33 cellular contexts compared by ENCODE assay signal in the genomic region with DNA sequence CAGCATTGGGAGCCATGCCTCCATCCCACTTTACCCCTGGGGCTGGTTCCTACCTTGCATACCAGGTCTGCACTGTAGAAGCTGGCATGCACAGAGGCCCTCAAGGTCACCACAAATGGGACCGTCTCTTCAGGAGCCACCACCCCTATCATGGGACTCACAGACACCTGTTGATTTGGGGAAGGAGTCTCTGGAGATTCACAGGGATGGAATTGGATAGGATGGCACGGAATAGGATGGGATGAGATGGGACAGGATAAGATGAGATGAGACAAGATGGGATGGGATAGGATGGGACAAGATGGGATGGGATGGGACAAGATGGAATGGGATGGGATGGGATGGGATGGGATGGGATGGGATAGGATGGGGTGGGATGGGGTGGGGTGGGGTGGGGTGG. TPM values are rescaled to one million over a fixed set of nuclear protein-coding genes. Genes with fewer than 3 reads are reported as not detected.
"Had no signal": no experiment of that assay in that cellular context is flagged by ENCODE, and none has a peak within 500 bp of the region (broad histone marks: within the 10 kb centered on the region; RNA-seq: fewer than 3 reads in every experiment).

No MANE protein-coding gene starts in this region.

- H3K4me2 ChIP-seq: neural progenitor cell, smooth muscle cell had no signal

- H3K79me2 ChIP-seq: parathyroid adenoma had no signal

- H3K27ac ChIP-seq: neural progenitor cell, neutrophil, ovary, parathyroid adenoma, psoas muscle, skin epidermis, spleen, stomach, thoracic aorta, thyroid gland, tibial nerve, upper lobe of left lung, vagina had no signal

- H3K9ac ChIP-seq: neural progenitor cell, parathyroid adenoma had no signal

- FAIRE-seq: urothelium cell line had no signal

- DNase-seq: naive thymus-derived CD4-positive, alpha-beta T cell; nucleus accumbens; ovary; posterior cingulate gyrus; psoas muscle; right cardiac atrium; spleen; stimulated activated CD4-positive, alpha-beta T cell treated with anti-CD3 and anti-CD28 coated beads, Interleukin-12 subunit alpha, Interleukin-12 subunit beta, amount 100 ng/mL, for 4 hours; stimulated activated CD4-positive, alpha-beta T cell treated with anti-CD3 and anti-CD28 coated beads, Interleukin-1b, Interleukin-23, amount 100 ng/mL, for 48 hours; stimulated activated CD4-positive, alpha-beta T cell treated with anti-CD3 and anti-CD28 coated beads, Interleukin-4, amount 100 ng/mL, for 24 hours; stimulated activated naive B cell treated with anti-CD40 and anti-IgM and Interleukin-4, amounts not matched to agents 10 μg/mL and 1 μg/mL and 100 μg/mL, for 72 hours; stimulated activated naive CD4-positive, alpha-beta T cell treated with Interleukin-2 at 50 U/mL for 16 hours; stomach; thyroid gland; trophoblast cell; upper lobe of left lung had no signal

- H3K9me3 ChIP-seq: neutrophil, ovary, psoas muscle, stomach, thoracic aorta, thyroid gland, tibial nerve, upper lobe of left lung, vagina had no signal

- H3K4me3 ChIP-seq: neural progenitor cell, ovary, psoas muscle, skin epidermis, smooth muscle cell, spleen, stomach, thoracic aorta, thyroid gland, tibial nerve, upper lobe of left lung, vagina had no signal

- H3K4me1 ChIP-seq: neural progenitor cell, parathyroid adenoma, psoas muscle, spleen, stomach, thyroid gland, tibial nerve, upper lobe of left lung, vagina had no signal

- ATAC-seq: naive thymus-derived CD4-positive, alpha-beta T cell; psoas muscle; sciatic nerve; stimulated activated effector memory CD8-positive, alpha-beta T cell treated with anti-CD3 and anti-CD28 coated beads, Interleukin-12 subunit alpha, Interleukin-12 subunit beta, amount 100 ng/mL, for 72 hours had no signal

- H2AFZ ChIP-seq: neural progenitor cell, parathyroid adenoma had no signal

- H3K27me3 ChIP-seq: ovary, vagina had no signal

- H3K36me3 ChIP-seq: neural progenitor cell, neutrophil, ovary, spleen, stomach, thoracic aorta, thyroid gland, tibial nerve, upper lobe of left lung, vagina had no signal

RNA-seq across cellular contexts. Expression of a gene that starts 16.1 kb away (rescaled TPM):
- total RNA-seq: naive thymus-derived CD4-positive, alpha-beta T cell; omental fat pad; ovary; psoas muscle; renal cortical epithelial cell; right cardiac atrium; sciatic nerve; smooth muscle cell; spleen; subcutaneous adipose tissue; temporal lobe; thoracic aorta; thyroid gland; tibial nerve; upper lobe of left lung; ureter; vagina had no signal
- polyA plus RNA-seq: naive thymus-derived CD4-positive, alpha-beta T cell; neural cell; ovary; right cardiac atrium; smooth muscle cell; spleen had no signal

RNA-seq across cellular contexts. Expression of a gene that starts 24.3 kb away (rescaled TPM):
- total RNA-seq: naive thymus-derived CD4-positive, alpha-beta T cell; omental fat pad; psoas muscle; renal cortical epithelial cell; right cardiac atrium; sciatic nerve; smooth muscle cell; spleen; subcutaneous adipose tissue; temporal lobe; thoracic aorta; thyroid gland; tibial nerve; upper lobe of left lung; ureter; vagina had no signal
- polyA plus RNA-seq: naive thymus-derived CD4-positive, alpha-beta T cell; neural cell; ovary; psoas muscle; right cardiac atrium; smooth muscle cell; spleen had no signal

RNA-seq across cellular contexts. Expression of a gene that starts 32.0 kb away (rescaled TPM):
- total RNA-seq: naive thymus-derived CD4-positive, alpha-beta T cell; psoas muscle; right cardiac atrium; smooth muscle cell; subcutaneous adipose tissue; thoracic aorta; tibial nerve; ureter; vagina had no signal
- polyA plus RNA-seq: naive thymus-derived CD4-positive, alpha-beta T cell; psoas muscle; right cardiac atrium; smooth muscle cell; spleen had no signal

RNA-seq across cellular contexts. Expression of a gene that starts 49.8 kb away (rescaled TPM):
- total RNA-seq: naive thymus-derived CD4-positive, alpha-beta T cell; omental fat pad; ovary; psoas muscle; right cardiac atrium; sciatic nerve; smooth muscle cell; spleen; subcutaneous adipose tissue; thoracic aorta; tibial nerve; upper lobe of left lung; ureter had no signal
- polyA plus RNA-seq: naive thymus-derived CD4-positive, alpha-beta T cell; ovary; spleen had no signal

RNA-seq across cellular contexts. Expression of a gene that starts 51.4 kb away (rescaled TPM):
- total RNA-seq: psoas muscle, right cardiac atrium, spleen, ureter, vagina had no signal
- polyA plus RNA-seq: naive thymus-derived CD4-positive, alpha-beta T cell; neural cell; smooth muscle cell had no signal
